In genomic region chr9:18036364-18036896, GRCh38 we compare ENCODE assay signal across 26 cellular contexts.
"Had no signal": no experiment of that assay in that cellular context is flagged by ENCODE, and none has a peak within 500 bp of the region (broad histone marks: within the 10 kb centered on the region; RNA-seq: fewer than 3 reads in every experiment).

No MANE protein-coding gene starts in this region.

- DNase-seq: effector memory CD4-positive, alpha-beta T cell; gastrocnemius medialis; heart right ventricle; hypothalamus; immature natural killer cell; left ventricle myocardium inferior; lower lobe of right lung; midbrain; naive B cell; occipital lobe; right lobe of liver; spleen; stimulated activated CD4-positive, alpha-beta T cell treated with anti-CD3 and anti-CD28 coated beads, Interleukin-15, amount 100 ng/mL, for 24 hours; stimulated activated CD4-positive, alpha-beta T cell treated with anti-CD3 and anti-CD28 coated beads, Interleukin-1b, Interleukin-23, amount 100 ng/mL, for 48 hours; stimulated activated CD4-positive, alpha-beta T cell treated with anti-CD3 and anti-CD28 coated beads, Interleukin-4, amount 100 ng/mL, for 24 hours; stimulated activated naive B cell treated with anti-CD40 and anti-IgM and Interleukin-4, amounts not matched to agents 10 μg/mL and 1 μg/mL and 100 μg/mL, for 72 hours; stimulated activated naive CD8-positive, alpha-beta T cell treated with anti-CD3 and anti-CD28 coated beads, Interleukin-15, amount 100 ng/mL, for 72 hours; testis; trophoblast cell had no signal

- H3K4me1 ChIP-seq: gastrocnemius medialis, heart right ventricle, left ventricle myocardium inferior, lower lobe of right lung, parathyroid adenoma, prostate gland, right lobe of liver, spleen, testis had no signal

- H3K36me3 Mint-ChIP-seq: immature natural killer cell; memory B cell; naive B cell; stimulated activated naive B cell treated with anti-CD40 and anti-IgM and Interleukin-4, amounts not matched to agents 10 μg/mL and 1 μg/mL and 100 μg/mL, for 72 hours had no signal

- H3K9me3 Mint-ChIP-seq: memory B cell; stimulated activated naive B cell treated with anti-CD40 and anti-IgM and Interleukin-4, amounts not matched to agents 10 μg/mL and 1 μg/mL and 100 μg/mL, for 72 hours had no signal

- H3K27ac Mint-ChIP-seq: immature natural killer cell; memory B cell; naive B cell; nephron; stimulated activated naive B cell treated with anti-CD40 and anti-IgM and Interleukin-4, amounts not matched to agents 10 μg/mL and 1 μg/mL and 100 μg/mL, for 72 hours; stimulated activated naive CD8-positive, alpha-beta T cell treated with anti-CD3 and anti-CD28 coated beads, Interleukin-15, amount 100 ng/mL, for 72 hours had no signal

- H3K9ac ChIP-seq: parathyroid adenoma had no signal

- H3K27ac ChIP-seq: epithelial cell of prostate, gastrocnemius medialis, heart right ventricle, left ventricle myocardium inferior, lower lobe of right lung, parathyroid adenoma, prostate gland, right lobe of liver, spleen, testis had no signal

- H3K9me3 ChIP-seq: esophagus muscularis mucosa, gastrocnemius medialis, lower lobe of right lung, prostate gland, right lobe of liver, testis had no signal

- H3K4me3 Mint-ChIP-seq: immature natural killer cell; memory B cell; naive B cell; nephron; stimulated activated naive B cell treated with anti-CD40 and anti-IgM and Interleukin-4, amounts not matched to agents 10 μg/mL and 1 μg/mL and 100 μg/mL, for 72 hours; stimulated activated naive CD8-positive, alpha-beta T cell treated with anti-CD3 and anti-CD28 coated beads, Interleukin-15, amount 100 ng/mL, for 72 hours had no signal

- H3K4me3 ChIP-seq: esophagus muscularis mucosa, gastrocnemius medialis, heart right ventricle, left ventricle myocardium inferior, lower lobe of right lung, prostate gland, right lobe of liver, spleen, testis had no signal

- FAIRE-seq: keratinocyte had no signal

- H3K27me3 ChIP-seq: esophagus muscularis mucosa, gastrocnemius medialis, heart right ventricle, right lobe of liver, spleen, testis had no signal

- ATAC-seq: gastrocnemius medialis; heart right ventricle; lower lobe of right lung; right lobe of liver; stimulated activated naive B cell treated with anti-CD40 and anti-IgM and Interleukin-4, amounts not matched to agents 10 μg/mL and 1 μg/mL and 100 μg/mL, for 72 hours; stimulated activated naive CD8-positive, alpha-beta T cell treated with anti-CD3 and anti-CD28 coated beads, Interleukin-15, amount 100 ng/mL, for 72 hours had no signal

- H3K36me3 ChIP-seq: esophagus muscularis mucosa, gastrocnemius medialis, heart right ventricle, left ventricle myocardium inferior, lower lobe of right lung, prostate gland, right lobe of liver, spleen had no signal

- H3K4me1 Mint-ChIP-seq: immature natural killer cell; memory B cell; naive B cell; nephron; stimulated activated naive B cell treated with anti-CD40 and anti-IgM and Interleukin-4, amounts not matched to agents 10 μg/mL and 1 μg/mL and 100 μg/mL, for 72 hours; stimulated activated naive CD8-positive, alpha-beta T cell treated with anti-CD3 and anti-CD28 coated beads, Interleukin-15, amount 100 ng/mL, for 72 hours had no signal
